Comparison of ENCODE assay signal across 8 cellular contexts in the genomic region with DNA sequence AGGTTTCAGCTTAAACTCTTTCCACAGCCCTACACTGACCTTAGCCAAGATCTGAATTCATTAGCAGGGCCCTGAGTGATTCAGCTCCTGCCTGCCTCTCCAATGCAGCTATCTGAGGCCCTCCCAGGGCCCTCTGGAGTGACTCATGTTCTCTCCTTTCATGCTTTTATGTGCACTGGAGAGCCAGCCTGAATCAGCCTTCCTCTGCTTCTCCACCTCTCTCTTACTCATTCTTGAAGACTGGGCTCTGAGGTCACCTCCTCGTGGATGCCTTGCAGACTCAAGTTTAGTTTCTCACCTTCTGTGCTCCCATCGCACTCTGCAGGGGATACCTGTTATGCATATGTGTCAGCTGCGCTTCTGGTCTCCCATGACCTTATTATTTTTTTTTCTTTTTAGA. TPM values are rescaled to one million over a fixed set of nuclear protein-coding genes. Genes with fewer than 3 reads are reported as not detected.
DNase-seq lines count a peak whose midpoint lies in the region; ATAC-seq and TF ChIP-seq lines count a peak whose summit lies in the region.

No MANE protein-coding gene starts in this region.

- peak; percentile 98 for DNase-seq in A172 (ENCODE audit: low spot score)
- DNase-seq in activated T-cell treated with anti-CD3 and anti-CD28 coated beads, Interleukin-2, amount 50 U/mL, for 48 hours, result peak; percentile 73 to 79
- DNase-seq in iris pigment epithelial cell (ENCODE audit: low read depth), result peak; percentile 99
- no peak for DNase-seq in upper lobe of right lung
- no peak for DNase-seq in DMS114 treated with DMSO at 0.1 percent for 48 hours (lab: John Stamatoyannopoulos, UW; ENCODE audit: unreplicated experiment)
- no peak for DNase-seq in central memory CD4-positive, alpha-beta T cell
- DNase-seq in NOMO-1 (lab: John Stamatoyannopoulos, UW; ENCODE audit: unreplicated experiment in 2 of 2), result no peak

- peak; percentile 29 for ATAC-seq in upper lobe of right lung

- peak overlapping the region; percentile 55 for H3K27ac ChIP-seq in HUES64 (ENCODE audit: low read depth, low read length)
- H3K27ac ChIP-seq in upper lobe of right lung, result no peak overlapping the region

- H3K9ac ChIP-seq in HUES64 (ENCODE audit: low read depth, low read length), result no peak overlapping the region

- 55% methylated on average over 3 of the region's 3 CpGs for WGBS in HUES64

- H3K4me1 ChIP-seq in HUES64 (ENCODE audit: insufficient read depth, low read length), result peaks cover 22% of the 10 kb centered on the region; the same call in 1 of the 2 replicates
- H3K4me1 ChIP-seq in upper lobe of right lung, result peaks cover 11% of the 10 kb centered on the region

- intact Hi-C loops in upper lobe of right lung (cut with DNase I), result no loop called here

- H3K9me3 ChIP-seq in HUES64 (ENCODE audit: insufficient read depth, low read depth, low read length), result no peaks in the 10 kb centered on the region
- no peaks in the 10 kb centered on the region for H3K9me3 ChIP-seq in upper lobe of right lung

- no peak for TF ChIP-seq CTCF in upper lobe of right lung (IDR thresholded peaks at IDR 0.05)

- H3K27me3 ChIP-seq in HUES64 (ENCODE audit: insufficient read depth, low read length) (no peaks in the 10 kb centered on the region; the same call in 1 of the 2 replicates), upper lobe of right lung (no peaks in the 10 kb centered on the region)

- peaks cover 1% of the 10 kb centered on the region for H3K36me3 ChIP-seq in HUES64 (ENCODE audit: insufficient read depth, low read length)
- H3K36me3 ChIP-seq in upper lobe of right lung, result no peaks in the 10 kb centered on the region

- no peak overlapping the region for H3K4me3 ChIP-seq in HUES64 (ENCODE audit: low read length)
- H3K4me3 ChIP-seq in upper lobe of right lung, result no peak overlapping the region

RNA-seq across cellular contexts. Expression of a gene that starts 3.1 kb away (rescaled TPM):
- total RNA-seq in A172 (2014; rRNA removed; shearing (Covaris generic)), result 128 and 158 TPM in 2 replicates
- 108 TPM for polyA plus RNA-seq in HUES64 (2013, experiment 1 of 2)
- 109 TPM for polyA plus RNA-seq in HUES64 (2013, experiment 2 of 2)
- total RNA-seq in upper lobe of right lung, result 30.6 TPM

Comparison
In these comparisons a context has a peak if more than half of its experiments do, and no peak if none do; other contexts are left out.
1. DNase-seq: peak in A172 (single experiment), activated T-cell treated with anti-CD3 and anti-CD28 coated beads, Interleukin-2, amount 50 U/mL, for 48 hours (2 of 2) and iris pigment epithelial cell (single experiment); none in upper lobe of right lung (single experiment), DMS114 treated with DMSO at 0.1 percent for 48 hours (single experiment), central memory CD4-positive, alpha-beta T cell (single experiment) and NOMO-1 (0 of 2).